In genomic region chr6:36423101-36423824, GRCh38 we compare ENCODE assay signal across 1 cellular context.
A peak's percentile ranks its signal among the peaks of the same experiment; 100 is the strongest.
TF ChIP-seq lines count a peak whose summit lies in the region.

No MANE protein-coding gene starts in this region.

TF ChIP-seq in HepG2, 621 proteins besides CTCF, POLR2A, EP300 and RAD21 (continued from another document and continues in another):
- TF ChIP-seq ZNF431 (CRISPR knock-in tag; IDR thresholded peaks at IDR 0.05; ENCODE audit: borderline replicate concordance, low read depth): 0 out of 2 replicates have a peak, but pooled peaks have one; percentile 84
- no peak for TF ChIP-seq HNF1A (IDR thresholded peaks at IDR 0.05; ENCODE audit: low read depth)
- no peak for TF ChIP-seq HNF1A (CRISPR knock-in tag; IDR thresholded peaks at IDR 0.05; ENCODE audit: borderline replicate concordance)
- TF ChIP-seq ZNF552 (CRISPR knock-in tag; IDR thresholded peaks at IDR 0.05; ENCODE audit: borderline replicate concordance): no peak
- no peak for TF ChIP-seq IRF1 (CRISPR knock-in tag; IDR thresholded peaks at IDR 0.05; ENCODE audit: low read depth)
- peak; percentile 65 for TF ChIP-seq HMG20A (CRISPR knock-in tag; IDR thresholded peaks at IDR 0.05; ENCODE audit: borderline replicate concordance)
- TF ChIP-seq RARA (CRISPR knock-in tag; IDR thresholded peaks at IDR 0.05): no peak
- no peak for TF ChIP-seq ZNF367 (CRISPR knock-in tag; IDR thresholded peaks at IDR 0.05; ENCODE audit: borderline replicate concordance)
- no peak; the same call in 1 of the 2 replicates for TF ChIP-seq ZMYM2 (CRISPR knock-in tag; IDR thresholded peaks at IDR 0.05)
- TF ChIP-seq SRF (IDR thresholded peaks at IDR 0.05; ENCODE audit: low read depth, low read length): peak; percentile 53; the same call in 1 of the 2 replicates
- TF ChIP-seq ZNF512B (CRISPR knock-in tag; IDR thresholded peaks at IDR 0.05; ENCODE audit: borderline replicate concordance): no peak
- TF ChIP-seq ZFP90 (CRISPR knock-in tag; IDR thresholded peaks at IDR 0.05; ENCODE audit: borderline replicate concordance): 0 out of 2 replicates have a peak, but pooled peaks have one; percentile 50
- peak; percentile 97 for TF ChIP-seq ZNF772 (CRISPR knock-in tag; IDR thresholded peaks at IDR 0.05)
- TF ChIP-seq ZBTB46 (CRISPR knock-in tag; IDR thresholded peaks at IDR 0.05; ENCODE audit: borderline replicate concordance): no peak
- TF ChIP-seq ZNF639 (CRISPR knock-in tag; conservative IDR thresholded peaks at IDR 0.05): peak; percentile 65; the same call in 1 of the 2 replicates
- TF ChIP-seq AKAP8 (CRISPR knock-in tag; IDR thresholded peaks at IDR 0.05): no peak
- no peak for TF ChIP-seq ZNF740 (CRISPR knock-in tag; IDR thresholded peaks at IDR 0.05)
- TF ChIP-seq TARDBP (CRISPR knock-in tag; IDR thresholded peaks at IDR 0.05): peak; percentile 86
- TF ChIP-seq SKI (IDR thresholded peaks at IDR 0.05; ENCODE audit: partially characterized antibody): peak; percentile 53
- TF ChIP-seq ZNF460 (CRISPR knock-in tag; IDR thresholded peaks at IDR 0.05; ENCODE audit: borderline replicate concordance): no peak
- no peak for TF ChIP-seq ZBTB4 (CRISPR knock-in tag; IDR thresholded peaks at IDR 0.05; ENCODE audit: borderline replicate concordance)
- TF ChIP-seq ZNF253 (CRISPR knock-in tag; IDR thresholded peaks at IDR 0.05; ENCODE audit: borderline replicate concordance): no peak
- peak; percentile 52; the same call in 1 of the 2 replicates for TF ChIP-seq ZNF709 (CRISPR knock-in tag; IDR thresholded peaks at IDR 0.05)
- TF ChIP-seq ZSCAN9 (CRISPR knock-in tag; IDR thresholded peaks at IDR 0.05; ENCODE audit: borderline replicate concordance): peak; percentile 28; the same call in 1 of the 2 replicates
- peak; percentile 70 for TF ChIP-seq FOSL2 (CRISPR knock-in tag; IDR thresholded peaks at IDR 0.05)
- TF ChIP-seq ZNF33A (CRISPR knock-in tag; IDR thresholded peaks at IDR 0.05; ENCODE audit: borderline replicate concordance): no peak
- TF ChIP-seq ZNF513 (CRISPR knock-in tag; conservative IDR thresholded peaks at IDR 0.05): no peak
- TF ChIP-seq ARNT (IDR thresholded peaks at IDR 0.05): no peak
- no peak for TF ChIP-seq FUBP1 (CRISPR knock-in tag; IDR thresholded peaks at IDR 0.05; ENCODE audit: borderline replicate concordance)
- peak in 1 of 2 experiments; percentile 51; a peak in 1 of 4 replicates for TF ChIP-seq KLF16 (CRISPR knock-in tag; IDR thresholded peaks at IDR 0.05)
- TF ChIP-seq MAFF (IDR thresholded peaks at IDR 0.05; ENCODE audit: low read depth, low read length): no peak
- TF ChIP-seq ZNF160 (CRISPR knock-in tag; IDR thresholded peaks at IDR 0.05): peak; percentile 88
- no peak for TF ChIP-seq XBP1 (CRISPR knock-in tag; IDR thresholded peaks at IDR 0.05)
- peak; percentile 72 for TF ChIP-seq ZFX (CRISPR knock-in tag; IDR thresholded peaks at IDR 0.05; ENCODE audit: low read depth)
- TF ChIP-seq LBX2 (CRISPR knock-in tag; IDR thresholded peaks at IDR 0.05; ENCODE audit: borderline replicate concordance): no peak
- TF ChIP-seq HES4 (CRISPR knock-in tag; IDR thresholded peaks at IDR 0.05; ENCODE audit: borderline replicate concordance): peak; percentile 45; the same call in 1 of the 2 replicates
- TF ChIP-seq ZNF382 (CRISPR knock-in tag; IDR thresholded peaks at IDR 0.05; ENCODE audit: borderline replicate concordance): no peak
- 0 out of 2 replicates have a peak, but pooled peaks have one; percentile 61 for TF ChIP-seq ZIK1 (CRISPR knock-in tag; IDR thresholded peaks at IDR 0.05; ENCODE audit: borderline replicate concordance, low read depth)
- TF ChIP-seq KLF6 (CRISPR knock-in tag; IDR thresholded peaks at IDR 0.05): peak; percentile 80
- peak; percentile 88 for TF ChIP-seq MAX (IDR thresholded peaks at IDR 0.05)
- no peak for TF ChIP-seq HDAC6 (IDR thresholded peaks at IDR 0.05; ENCODE audit: low read depth, low read length)
- TF ChIP-seq ASH2L (IDR thresholded peaks at IDR 0.05; ENCODE audit: insufficient read length, low read depth, low read length): peak; percentile 81
- TF ChIP-seq NCOR1 (IDR thresholded peaks at IDR 0.05; ENCODE audit: borderline replicate concordance, low read length): no peak
